In genomic region chr12:104381721-104382480, GRCh38 we compare ENCODE assay signal across 8 cellular contexts.
DNase-seq lines count a peak whose midpoint lies in the region; ATAC-seq, FAIRE-seq and TF ChIP-seq lines count a peak whose summit lies in the region.

No MANE protein-coding gene starts in this region.

- DNase-seq in A172 (ENCODE audit: low spot score), result peak; percentile 65
- DNase-seq in GM18507 (ENCODE audit: extremely low spot score, insufficient read length, low read depth), result peak; percentile 54
- DNase-seq in LNCaP clone FGC (ENCODE audit: low read depth), result peak; percentile 32
- peak; percentile 76 for DNase-seq in RPMI8226
- peak; percentile 59 to 89 for DNase-seq in foreskin fibroblast
- peak in 52 of 56 donors; percentile 8 to 89 (median 50) for DNase-seq in nucleus accumbens (lab: John Stamatoyannopoulos, UW)
- peak in 47 of 49 donors; percentile 5 to 77 (median 53) for DNase-seq in substantia nigra (lab: John Stamatoyannopoulos, UW)

- H3K4me3 Mint-ChIP-seq in activated T-helper 17 cell treated with anti-CD3 and anti-CD28 coated beads, Interleukin-2, amount 50 U/mL, for 72 hours, result no peak overlapping the region

- TF ChIP-seq CTCF in LNCaP clone FGC (IDR thresholded peaks at IDR 0.05; ENCODE audit: control insufficient read depth, extremely low read depth, insufficient read depth) (peak; percentile 88), foreskin fibroblast (IDR thresholded peaks at IDR 0.05; ENCODE audit: low read depth, low read length) (peak; percentile 97)

- H3K27ac Mint-ChIP-seq in activated T-helper 17 cell treated with anti-CD3 and anti-CD28 coated beads, Interleukin-2, amount 50 U/mL, for 72 hours, result peak overlapping the region; percentile 16

- FAIRE-seq in GM18507 (lab: Jason Lieb, UNC), result peak; percentile 67

- H3K4me3 ChIP-seq in LNCaP clone FGC (ENCODE audit: low read depth, low read length) (no peak overlapping the region), foreskin fibroblast (ENCODE audit: low read depth in 1 of 2, low read length in 2 of 2) (peak overlapping the region in 1 of 2 donors; percentile 26)

- H3K27me3 Mint-ChIP-seq in activated T-helper 17 cell treated with anti-CD3 and anti-CD28 coated beads, Interleukin-2, amount 50 U/mL, for 72 hours, result peaks cover 3% of the 10 kb centered on the region

- peak; percentile 82 for ATAC-seq in activated T-helper 17 cell treated with anti-CD3 and anti-CD28 coated beads, Interleukin-2, amount 50 U/mL, for 72 hours (replicated peaks)

- H3K27ac ChIP-seq in substantia nigra (ENCODE audit: low read depth, low read length, poor library complexity, severe bottlenecking), result no peak overlapping the region

- no peaks in the 10 kb centered on the region for H3K36me3 Mint-ChIP-seq in activated T-helper 17 cell treated with anti-CD3 and anti-CD28 coated beads, Interleukin-2, amount 50 U/mL, for 72 hours (ENCODE audit: low read depth)

- no peaks in the 10 kb centered on the region for H3K4me1 Mint-ChIP-seq in activated T-helper 17 cell treated with anti-CD3 and anti-CD28 coated beads, Interleukin-2, amount 50 U/mL, for 72 hours

- H3K9me3 Mint-ChIP-seq in activated T-helper 17 cell treated with anti-CD3 and anti-CD28 coated beads, Interleukin-2, amount 50 U/mL, for 72 hours, result no peaks in the 10 kb centered on the region
